In genomic region chr13:20191902-20192469, GRCh38 we compare ENCODE assay signal across 8 cellular contexts. TPM values are rescaled to one million over a fixed set of nuclear protein-coding genes. Genes with fewer than 3 reads are reported as not detected.
DNase-seq lines count a peak whose midpoint lies in the region; ATAC-seq and TF ChIP-seq lines count a peak whose summit lies in the region.

No MANE protein-coding gene starts in this region.

- ATAC-seq in GM19463 (IDR thresholded peaks at IDR 0.05; ENCODE audit: unreplicated experiment) (peak; percentile 43), RWPE2 (ENCODE audit: low read depth) (peak; percentile 21; the same call in 1 of the 3 replicates), GM18861 (IDR thresholded peaks at IDR 0.05; ENCODE audit: unreplicated experiment) (no peak), GM21515 (IDR thresholded peaks at IDR 0.05; ENCODE audit: unreplicated experiment) (no peak)

- H3K4me1 ChIP-seq in RWPE2 (ENCODE audit: insufficient read depth, poor library complexity, severe bottlenecking) (peaks cover 41% of the 10 kb centered on the region), endodermal cell (ENCODE audit: control insufficient read depth, insufficient read depth, low read length) (peaks cover 8% of the 10 kb centered on the region)

- H3K9me3 ChIP-seq in RWPE2 (ENCODE audit: severe bottlenecking) = no peaks in the 10 kb centered on the region
- no peaks in the 10 kb centered on the region for H3K9me3 ChIP-seq in endodermal cell (ENCODE audit: control insufficient read depth, low read length)

- H3K9me3 Mint-ChIP-seq in endodermal cell = no peaks in the 10 kb centered on the region

- no peaks in the 10 kb centered on the region for H3K36me3 Mint-ChIP-seq in endodermal cell (ENCODE audit: low read depth)

- TF ChIP-seq CTCF in RWPE2 (IDR thresholded peaks at IDR 0.05; ENCODE audit: poor library complexity, severe bottlenecking) (no peak), endodermal cell (conservative IDR thresholded peaks at IDR 0.05) (no peak)

- H3K4me3 ChIP-seq in RWPE2 (ENCODE audit: severe bottlenecking) (peak overlapping the region; percentile 48), endodermal cell (ENCODE audit: low read length) (peak overlapping the region; percentile 78)

- no peaks in the 10 kb centered on the region for H3K27me3 ChIP-seq in RWPE2 (ENCODE audit: insufficient read depth, poor library complexity, severe bottlenecking)
- H3K27me3 ChIP-seq in endodermal cell (ENCODE audit: control insufficient read depth, insufficient read depth, low read length, poor library complexity, severe bottlenecking) = peaks cover 96% of the 10 kb centered on the region

- H3K9ac ChIP-seq in endodermal cell (ENCODE audit: extremely low read depth, low read length, poor library complexity, severe bottlenecking) = no peak overlapping the region

- peaks cover 89% of the 10 kb centered on the region for H3K27me3 Mint-ChIP-seq in endodermal cell (ENCODE audit: insufficient read depth)

- H3K27ac Mint-ChIP-seq in endodermal cell = no peak overlapping the region

- H3K36me3 ChIP-seq in RWPE2 (ENCODE audit: low read depth) (peaks cover 45% of the 10 kb centered on the region), endodermal cell (ENCODE audit: control insufficient read depth, insufficient read depth, low read length) (no peaks in the 10 kb centered on the region)

- H3K27ac ChIP-seq in RWPE2 (ENCODE audit: poor library complexity, severe bottlenecking) (peak overlapping the region; percentile 70), endodermal cell (ENCODE audit: low read depth, low read length) (no peak overlapping the region)

- WGBS in endodermal cell (ENCODE audit: insufficient coverage in 1 of 2, insufficient read length in 1 of 2), 2 experiments = 12 to 16% methylated on average over 27 to 36 of the region's 36 CpGs

- H3K4me1 Mint-ChIP-seq in endodermal cell = peaks cover 17% of the 10 kb centered on the region

- H3K4me3 Mint-ChIP-seq in endodermal cell = peak overlapping the region; percentile 57

- DNase-seq in RWPE2 (ENCODE audit: low spot score) = no peak
- DNase-seq in endodermal cell = peak; percentile 81
- peak; percentile 15 for DNase-seq in myocyte (ENCODE audit: low read depth)
- no peak for DNase-seq in T-helper 9 cell
- no peak for DNase-seq in SIG-M5 treated with dmso at 0.1 percent for 504 hours (lab: John Stamatoyannopoulos, UW; ENCODE audit: unreplicated experiment)

RNA-seq across cellular contexts. Expression of gene GJB2, which starts 0.8 kb away (rescaled TPM):
- total RNA-seq in endodermal cell (under 1 TPM; 0.26 to 0.82 TPM), myocyte (0.05 and 0.40 TPM in 2 replicates)
- polyA plus RNA-seq in endodermal cell (2013, experiment 1 of 2) = 0.28 TPM
- 0.25 TPM for polyA plus RNA-seq in endodermal cell (2013, experiment 2 of 2)
- 0.48 TPM for polyA plus RNA-seq in myocyte (2012)

RNA-seq across cellular contexts. Expression of gene GJA3, which starts 31.1 kb away (rescaled TPM):
- under 1 TPM; 0.07 to 0.09 TPM for total RNA-seq in endodermal cell
- not detected for polyA plus RNA-seq in endodermal cell (2013, experiment 1 of 2)
- polyA plus RNA-seq in endodermal cell (2013, experiment 2 of 2) = 0.08 TPM
- 0.05 and 0.59 TPM in 2 replicates for total RNA-seq in myocyte
- polyA plus RNA-seq in myocyte (2012) = 0.08 TPM

RNA-seq across cellular contexts. Expression of gene GJB6, which starts 40.1 kb away (rescaled TPM):
- total RNA-seq in endodermal cell (not detected), myocyte (not detected in 2 replicates)
- not detected for polyA plus RNA-seq in endodermal cell (2013, experiment 1 of 2)
- polyA plus RNA-seq in endodermal cell (2013, experiment 2 of 2) = not detected
- not detected for polyA plus RNA-seq in myocyte (2012)

Comparison
In these comparisons a context has a peak if more than half of its experiments do, and no peak if none do; other contexts are left out.
1. ATAC-seq: peak in GM19463 (single experiment) and RWPE2 (single experiment); none in GM18861 (single experiment) and GM21515 (single experiment).
2. DNase-seq: peak in endodermal cell (single experiment) and myocyte (single experiment); none in RWPE2 (single experiment), T-helper 9 cell (single experiment) and SIG-M5 treated with dmso at 0.1 percent for 504 hours (single experiment).